ENCODE assay signal across 8 cellular contexts in genomic region chr2:96637385-96638143, GRCh38. TPM values are rescaled to one million over a fixed set of nuclear protein-coding genes. Genes with fewer than 3 reads are reported as not detected.
DNase-seq lines count a peak whose midpoint lies in the region; ATAC-seq and TF ChIP-seq lines count a peak whose summit lies in the region.

No MANE protein-coding gene starts in this region.

- TF ChIP-seq CTCF in A673 (conservative IDR thresholded peaks at IDR 0.05; ENCODE audit: low read depth, low read length) = no peak
- no peak for TF ChIP-seq CTCF in activated CD8-positive, alpha-beta T cell treated with anti-CD3 and anti-CD28 coated beads for 36 hours (IDR thresholded peaks at IDR 0.05)

- peaks cover 21% of the 10 kb centered on the region for H3K36me3 ChIP-seq in A673 (ENCODE audit: insufficient read depth, low read length, poor library complexity, severe bottlenecking)

- peaks cover 3% of the 10 kb centered on the region for H3K27me3 Mint-ChIP-seq in activated CD8-positive, alpha-beta T cell treated with anti-CD3 and anti-CD28 coated beads for 36 hours

- POLR2A ChIA-PET in A673 (lab: Charles Lee; ENCODE audit: low non-redundant PET) = interaction anchor here (0.7 kb wide), 1 partner anchor 69 kb away, joined by 4 read pairs; no protein-coding TSS in a partner anchor
- POLR2A ChIA-PET in activated CD8-positive, alpha-beta T cell treated with anti-CD3 and anti-CD28 coated beads for 36 hours (lab: Charles Lee) = interaction anchor here (0.6 to 2.4 kb wide), 16 partner anchors 10 to 313 kb away, joined by 3 to 11 read pairs (median 3); partner anchors contain the start of gene CNNM4

- H3K4me1 Mint-ChIP-seq in activated CD8-positive, alpha-beta T cell treated with anti-CD3 and anti-CD28 coated beads for 36 hours (ENCODE audit: low read depth) = peaks cover 34% of the 10 kb centered on the region

- H3K36me3 Mint-ChIP-seq in activated CD8-positive, alpha-beta T cell treated with anti-CD3 and anti-CD28 coated beads for 36 hours (ENCODE audit: low read depth) = peaks cover 34% of the 10 kb centered on the region

- CTCF ChIA-PET in A673 (lab: Charles Lee) = no interaction called here
- CTCF ChIA-PET in activated CD8-positive, alpha-beta T cell treated with anti-CD3 and anti-CD28 coated beads for 36 hours (lab: Charles Lee) = interaction anchor here (0.7 to 1.8 kb wide), 6 partner anchors 11 to 220 kb away, joined by 3 to 5 read pairs (median 3); partner anchors contain the start of genes ANKRD39, CNNM3 and CNNM4

- H3K4me3 Mint-ChIP-seq in activated CD8-positive, alpha-beta T cell treated with anti-CD3 and anti-CD28 coated beads for 36 hours = peak overlapping the region; percentile 92

- H3K27ac ChIP-seq in A673 (ENCODE audit: low read depth, low read length, poor library complexity, severe bottlenecking) = peak overlapping the region; percentile 82

- H3K4me3 ChIP-seq in A673 (ENCODE audit: low read depth, low read length, poor library complexity, severe bottlenecking) = peak overlapping the region; percentile 93

- DNase-seq in A673 (ENCODE audit: low spot score) (peak; percentile 61), NCI-H460 (ENCODE audit: extremely low read depth, low read depth) (peak; percentile 71), medulla oblongata (ENCODE audit: extremely low spot score) (peak; percentile 76)
- peak; percentile 84 for DNase-seq in activated CD8-positive, alpha-beta T cell treated with anti-CD3 and anti-CD28 coated beads for 36 hours
- DNase-seq in effector CD4-positive, alpha-beta T cell = peak; percentile 77
- DNase-seq in stimulated activated CD4-positive, alpha-beta T cell treated with anti-CD3 and anti-CD28 coated beads, TNF-alpha, amount 100 ng/mL, for 48 hours (ENCODE audit: low read depth in 3 of 3) = peak; percentile 63 to 82 (median 79)

- no peaks in the 10 kb centered on the region for H3K9me3 Mint-ChIP-seq in activated CD8-positive, alpha-beta T cell treated with anti-CD3 and anti-CD28 coated beads for 36 hours

- H3K27ac Mint-ChIP-seq in activated CD8-positive, alpha-beta T cell treated with anti-CD3 and anti-CD28 coated beads for 36 hours = peak overlapping the region; percentile 95

- no peaks in the 10 kb centered on the region for H3K9me3 ChIP-seq in A673 (ENCODE audit: low read depth, low read length, poor library complexity, severe bottlenecking)

- no peaks in the 10 kb centered on the region for H3K27me3 ChIP-seq in A673 (replicated peaks; ENCODE audit: insufficient read depth, low read depth, low read length, poor library complexity)

- intact Hi-C loops in A673 (cut with micrococcal nuclease; ENCODE audit: unreplicated experiment) = loop anchor here (5.0 kb wide), 2 partner anchors 110 to 125 kb away; partner anchors contain the start of gene CNNM4
- intact Hi-C loops in activated CD8-positive, alpha-beta T cell treated with anti-CD3 and anti-CD28 coated beads for 36 hours (cut with micrococcal nuclease) = loop anchor here (10.0 kb wide), 1 partner anchor 127 kb away; the partner anchor contains the start of gene CNNM4

- ATAC-seq in GM18517 (IDR thresholded peaks at IDR 0.05; ENCODE audit: unreplicated experiment) (peak; percentile 52), HG03064 (IDR thresholded peaks at IDR 0.05; ENCODE audit: low read depth, unreplicated experiment) (peak; percentile 59)
- peak; percentile 82 for ATAC-seq in activated CD8-positive, alpha-beta T cell treated with anti-CD3 and anti-CD28 coated beads for 36 hours

- peaks cover 23% of the 10 kb centered on the region for H3K4me1 ChIP-seq in A673 (ENCODE audit: insufficient read depth, low read length, poor library complexity, severe bottlenecking)

- no TSS peak for BruUV-seq in A673 (replicated peaks; lab: Mats Ljungman, UMichigan)

RNA-seq across cellular contexts. Expression of gene KANSL3, which starts 0.5 kb away (rescaled TPM):
- 71.8 and 77.9 TPM in 2 replicates for total RNA-seq in A673 (2021)
- 25.1 and 30.5 TPM in 2 replicates for total RNA-seq in NCI-H460 (2014; rRNA removed; shearing (Covaris generic))
- polyA plus RNA-seq in NCI-H460 (2014; cell fraction: nucleus; rRNA removed) = 43.0 and 56.7 TPM in 2 replicates
- 10 to 100 TPM; 37.8 to 39.8 TPM for total RNA-seq in activated CD8-positive, alpha-beta T cell treated with anti-CD3 and anti-CD28 coated beads for 36 hours

RNA-seq across cellular contexts. Expression of gene FER1L5, which starts 5.0 kb away (rescaled TPM):
- 1.2 TPM in 2 replicates for total RNA-seq in A673 (2021)
- not detected in 2 replicates for total RNA-seq in NCI-H460 (2014; rRNA removed; shearing (Covaris generic))
- polyA plus RNA-seq in NCI-H460 (2014; cell fraction: nucleus; rRNA removed) = not detected in 2 replicates
- not detected for total RNA-seq in activated CD8-positive, alpha-beta T cell treated with anti-CD3 and anti-CD28 coated beads for 36 hours

Comparison
In these comparisons a context has a peak if more than half of its experiments do, and no peak if none do; other contexts are left out.
1. Peak in every context shown above with its lines: DNase-seq, ATAC-seq, H3K4me3 ChIP-seq and H3K27ac ChIP-seq.